ENCODE assay signal across 9 cellular contexts in genomic region chr13:42110410-42111155, GRCh38.
DNase-seq lines count a peak whose midpoint lies in the region; ATAC-seq, FAIRE-seq and TF ChIP-seq lines count a peak whose summit lies in the region.
"Had no signal": no experiment of that assay in that cellular context is flagged by ENCODE, and none has a peak within 500 bp of the region (broad histone marks: within the 10 kb centered on the region; RNA-seq: fewer than 3 reads in every experiment).

No MANE protein-coding gene starts in this region.

- H3K36me3 ChIP-seq in OCI-LY3 (replicated peaks; ENCODE audit: low read depth, low read length) = no peaks in the 10 kb centered on the region

- no peaks in the 10 kb centered on the region for H3K27me3 Mint-ChIP-seq in activated CD4-positive, alpha-beta T cell treated with anti-CD3 and anti-CD28 coated beads for 36 hours
- H3K27me3 Mint-ChIP-seq in brain = peaks cover 7% of the 10 kb centered on the region
- H3K27me3 Mint-ChIP-seq: dendritic cell treated with granulocyte-macrophage colony-stimulating factor and Interleukin-4, amounts not matched to agents 40 ng/mL and 50 ng/mL, for 4 days had no signal

- H3K4me1 Mint-ChIP-seq in activated CD4-positive, alpha-beta T cell treated with anti-CD3 and anti-CD28 coated beads for 36 hours = peaks cover 5% of the 10 kb centered on the region
- H3K4me1 Mint-ChIP-seq in brain = peaks cover 33% of the 10 kb centered on the region

- TF ChIP-seq CTCF in OCI-LY3 (IDR thresholded peaks at IDR 0.05; ENCODE audit: low read depth, low read length) (peak; percentile 87), brain (conservative IDR thresholded peaks at IDR 0.05) (peak; percentile 82 to 86)

- FAIRE-seq in islet of Langerhans (lab: Jason Lieb, UNC) = peak; percentile 89

- H3K27me3 ChIP-seq in OCI-LY3 (ENCODE audit: low read depth, low read length) = no peaks in the 10 kb centered on the region

- no peak for TF ChIP-seq EP300 in Ishikawa (IDR thresholded peaks at IDR 0.05; ENCODE audit: borderline replicate concordance)

- no peak overlapping the region for H3K27ac ChIP-seq in OCI-LY3 (ENCODE audit: low read length)

- no peaks in the 10 kb centered on the region for H3K79me2 ChIP-seq in OCI-LY3 (ENCODE audit: low read length)

- CTCF ChIA-PET in activated CD4-positive, alpha-beta T cell treated with anti-CD3 and anti-CD28 coated beads for 36 hours (lab: Charles Lee) = interaction anchor here (0.6 to 3.9 kb wide), 12 partner anchors 14 to 442 kb away, joined by 3 to 20 read pairs (median 3); no protein-coding TSS in a partner anchor

- DNase-seq in activated CD4-positive, alpha-beta T cell treated with anti-CD3 and anti-CD28 coated beads for 36 hours = peak; percentile 47
- no peak for DNase-seq in activated CD4-positive, alpha-beta T cell treated with anti-CD3 and anti-CD28 coated beads for 1 hour
- peak; percentile 47 for DNase-seq in stimulated activated CD4-positive, alpha-beta T cell treated with anti-CD3 and anti-CD28 coated beads, Interleukin-4, amount 100 ng/mL, for 24 hours

- intact Hi-C loops in activated CD4-positive, alpha-beta T cell treated with anti-CD3 and anti-CD28 coated beads for 36 hours (cut with DNase I, micrococcal nuclease) = loop anchor here (1.0 to 10.0 kb wide), 6 partner anchors 64 to 756 kb away; no protein-coding TSS in a partner anchor

- H3K9ac ChIP-seq in OCI-LY3 (ENCODE audit: low read length) = no peak overlapping the region

- H2AFZ ChIP-seq in OCI-LY3 (ENCODE audit: low read depth, low read length) = no peak overlapping the region

- peak overlapping the region; percentile 31; the same call in 1 of the 2 replicates for H3K4me2 ChIP-seq in OCI-LY3 (ENCODE audit: low read length)

- peak; percentile 69 for ATAC-seq in activated CD4-positive, alpha-beta T cell treated with anti-CD3 and anti-CD28 coated beads for 36 hours
- no peak for ATAC-seq in GM18519 (IDR thresholded peaks at IDR 0.05; ENCODE audit: low FRiP score, unreplicated experiment)

- H3K4me1 ChIP-seq in OCI-LY3 (ENCODE audit: low read length) = peaks cover 9% of the 10 kb centered on the region

- H3K9me3 Mint-ChIP-seq in activated CD4-positive, alpha-beta T cell treated with anti-CD3 and anti-CD28 coated beads for 36 hours (ENCODE audit: low read depth) = no peaks in the 10 kb centered on the region
- H3K9me3 Mint-ChIP-seq in brain = peaks cover 0 to 3% (median 0%) of the 10 kb centered on the region in 5 experiments
- H3K9me3 Mint-ChIP-seq: dendritic cell treated with granulocyte-macrophage colony-stimulating factor and Interleukin-4, amounts not matched to agents 40 ng/mL and 50 ng/mL, for 4 days had no signal

- no peaks in the 10 kb centered on the region for H3K9me3 ChIP-seq in OCI-LY3 (ENCODE audit: insufficient read depth, low read length)

- no peak overlapping the region for H3K4me3 Mint-ChIP-seq in activated CD4-positive, alpha-beta T cell treated with anti-CD3 and anti-CD28 coated beads for 36 hours
- H3K4me3 Mint-ChIP-seq in brain = peak overlapping the region in 1 of 5 experiments; percentile 64
- H3K4me3 Mint-ChIP-seq: dendritic cell treated with granulocyte-macrophage colony-stimulating factor and Interleukin-4, amounts not matched to agents 40 ng/mL and 50 ng/mL, for 4 days had no signal

- POLR2A ChIA-PET in activated CD4-positive, alpha-beta T cell treated with anti-CD3 and anti-CD28 coated beads for 36 hours (lab: Charles Lee) = no interaction called here

- peak; percentile 78 for TF ChIP-seq RAD21 in Ishikawa (IDR thresholded peaks at IDR 0.05; ENCODE audit: low read depth)

- H3K4me3 ChIP-seq in OCI-LY3 (ENCODE audit: low read length) = no peak overlapping the region

- peak overlapping the region; percentile 29 for H3K27ac Mint-ChIP-seq in activated CD4-positive, alpha-beta T cell treated with anti-CD3 and anti-CD28 coated beads for 36 hours
- peak overlapping the region in 3 of 5 experiments; percentile 10 to 46 (median 24) for H3K27ac Mint-ChIP-seq in brain
- H3K27ac Mint-ChIP-seq: dendritic cell treated with granulocyte-macrophage colony-stimulating factor and Interleukin-4, amounts not matched to agents 40 ng/mL and 50 ng/mL, for 4 days had no signal

- H3K36me3 Mint-ChIP-seq in activated CD4-positive, alpha-beta T cell treated with anti-CD3 and anti-CD28 coated beads for 36 hours (ENCODE audit: low read depth) = no peaks in the 10 kb centered on the region
- no peaks in the 10 kb centered on the region for H3K36me3 Mint-ChIP-seq in brain

- H4K20me1 ChIP-seq in OCI-LY3 (ENCODE audit: insufficient read depth, low read length) = 0 out of 2 replicates have a peak, but pooled peaks cover 2% of the 10 kb centered on the region

TF ChIP-seq in Ishikawa, 13 proteins besides CTCF, POLR2A, EP300 and RAD21:
- TF ChIP-seq ZBTB7A (IDR thresholded peaks at IDR 0.05; ENCODE audit: low read depth) (no peak), NFIC (IDR thresholded peaks at IDR 0.05) (no peak), CREB1 (IDR thresholded peaks at IDR 0.05; ENCODE audit: low read depth) (no peak), TAF1 (IDR thresholded peaks at IDR 0.05; ENCODE audit: low read depth) (no peak), USF1 (IDR thresholded peaks at IDR 0.05) (no peak), TCF12 (IDR thresholded peaks at IDR 0.05; ENCODE audit: low read depth) (no peak), CEBPB (IDR thresholded peaks at IDR 0.05) (no peak), REST (IDR thresholded peaks at IDR 0.05; ENCODE audit: low read depth) (no peak), FOXM1 (IDR thresholded peaks at IDR 0.05; ENCODE audit: borderline replicate concordance, low read depth) (no peak), MAX (IDR thresholded peaks at IDR 0.05) (no peak), TEAD4 (IDR thresholded peaks at IDR 0.05) (no peak), EGR1 (IDR thresholded peaks at IDR 0.05) (no peak), YY1 (IDR thresholded peaks at IDR 0.05; ENCODE audit: low read depth) (no peak)
